In the genomic region with DNA sequence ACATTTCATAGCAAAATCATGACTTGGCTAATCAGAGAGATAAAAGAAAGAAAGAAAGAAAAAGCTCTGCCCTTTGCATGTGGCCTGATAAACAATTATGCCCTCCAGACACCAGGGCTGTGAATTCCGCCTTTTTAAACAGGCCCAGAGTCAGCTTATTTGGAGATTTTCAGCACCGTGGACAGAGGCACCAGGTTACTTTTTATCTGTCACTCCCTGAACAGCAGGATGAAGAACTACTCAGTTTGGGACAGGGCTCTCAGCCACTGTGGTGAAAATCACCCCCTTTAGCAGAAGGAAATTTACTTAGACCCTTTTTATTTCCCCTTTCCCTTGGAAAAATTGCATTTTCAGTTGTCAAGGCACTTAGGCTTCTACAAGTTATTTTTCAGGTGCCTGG, we compare ENCODE assay signal across 11 cellular contexts.
DNase-seq lines count a peak whose midpoint lies in the region; ATAC-seq and TF ChIP-seq lines count a peak whose summit lies in the region.
"Had no signal": no experiment of that assay in that cellular context is flagged by ENCODE, and none has a peak within 500 bp of the region (broad histone marks: within the 10 kb centered on the region; RNA-seq: fewer than 3 reads in every experiment).

No MANE protein-coding gene starts in this region.

- WGBS in prostate gland = 3% methylated on average over 2 of the region's 2 CpGs

- H3K36me3 Mint-ChIP-seq in activated CD4-positive, alpha-beta T cell treated with anti-CD3 and anti-CD28 coated beads for 36 hours (ENCODE audit: low read depth) = no peaks in the 10 kb centered on the region
- no peaks in the 10 kb centered on the region for H3K36me3 Mint-ChIP-seq in T-helper 2 cell treated with Interferon-gamma antibody and Interleukin-4, amounts not matched to agents 5 μg/mL and 100 μg/mL, for 36 hours (ENCODE audit: low read depth)

- no peaks in the 10 kb centered on the region for H3K4me1 Mint-ChIP-seq in activated CD4-positive, alpha-beta T cell treated with anti-CD3 and anti-CD28 coated beads for 36 hours
- H3K4me1 Mint-ChIP-seq in T-helper 2 cell treated with Interferon-gamma antibody and Interleukin-4, amounts not matched to agents 5 μg/mL and 100 μg/mL, for 36 hours (ENCODE audit: low read depth) = no peaks in the 10 kb centered on the region
- H3K4me1 Mint-ChIP-seq: naive thymus-derived CD4-positive, alpha-beta T cell had no signal

- H3K4me1 ChIP-seq in prostate gland (replicated peaks) = no peaks in the 10 kb centered on the region

- CTCF ChIA-PET in activated CD4-positive, alpha-beta T cell treated with anti-CD3 and anti-CD28 coated beads for 36 hours (lab: Charles Lee) = no interaction called here

- TF ChIP-seq CTCF in prostate gland (IDR thresholded peaks at IDR 0.05) = no peak

- peaks cover 3% of the 10 kb centered on the region for H3K9me3 Mint-ChIP-seq in activated CD4-positive, alpha-beta T cell treated with anti-CD3 and anti-CD28 coated beads for 36 hours (ENCODE audit: low read depth)
- H3K9me3 Mint-ChIP-seq in T-helper 2 cell treated with Interferon-gamma antibody and Interleukin-4, amounts not matched to agents 5 μg/mL and 100 μg/mL, for 36 hours = no peaks in the 10 kb centered on the region

- no peak overlapping the region for H3K27ac Mint-ChIP-seq in activated CD4-positive, alpha-beta T cell treated with anti-CD3 and anti-CD28 coated beads for 36 hours
- no peak overlapping the region for H3K27ac Mint-ChIP-seq in T-helper 2 cell treated with Interferon-gamma antibody and Interleukin-4, amounts not matched to agents 5 μg/mL and 100 μg/mL, for 36 hours
- H3K27ac Mint-ChIP-seq: naive thymus-derived CD4-positive, alpha-beta T cell had no signal

- H3K9me3 ChIP-seq in prostate gland = no peaks in the 10 kb centered on the region

- no peak for TF ChIP-seq POLR2A in prostate gland (IDR thresholded peaks at IDR 0.05)

- DNase-seq in activated CD4-positive, alpha-beta T cell treated with anti-CD3 and anti-CD28 coated beads for 36 hours = peak; percentile 40
- no peak for DNase-seq in activated CD4-positive, alpha-beta T cell treated with anti-CD3 and anti-CD28 coated beads, Interleukin-2, amount 50 U/mL, for 4 hours
- DNase-seq in NOMO-1 treated with DMSO at 0.1 percent for 48 hours (lab: John Stamatoyannopoulos, UW; ENCODE audit: unreplicated experiment) (peak; percentile 17), dermis blood vessel endothelial cell (peak; percentile 27), prostate gland (ENCODE audit: low spot score) (peak; percentile 4)
- DNase-seq in T-helper 2 cell treated with Interferon-gamma antibody and Interleukin-4, amounts not matched to agents 5 μg/mL and 100 μg/mL, for 36 hours (ENCODE audit: low spot score) = no peak
- DNase-seq: activated gamma-delta T cell treated with Interleukin-2 at 50 U/mL for 16 hours, SHP77 treated with DMSO at 0.1 percent for 48 hours had no signal

- H3K27me3 ChIP-seq in prostate gland (replicated peaks; ENCODE audit: insufficient read depth) = no peaks in the 10 kb centered on the region

- H3K4me3 ChIP-seq in prostate gland = no peak overlapping the region

- H3K36me3 ChIP-seq in prostate gland = no peaks in the 10 kb centered on the region

- no peak overlapping the region for H3K27ac ChIP-seq in prostate gland

- intact Hi-C loops in activated CD4-positive, alpha-beta T cell treated with anti-CD3 and anti-CD28 coated beads for 36 hours (cut with DNase I, micrococcal nuclease) = loop anchor here in 1 of 2 experiments (1.0 kb wide), 1 partner anchor 10 kb away; no protein-coding TSS in a partner anchor
- intact Hi-C loops in prostate gland (cut with DNase I) = no loop called here

- POLR2A ChIA-PET in activated CD4-positive, alpha-beta T cell treated with anti-CD3 and anti-CD28 coated beads for 36 hours (lab: Charles Lee) = no interaction called here

- no peak overlapping the region for H3K4me3 Mint-ChIP-seq in activated CD4-positive, alpha-beta T cell treated with anti-CD3 and anti-CD28 coated beads for 36 hours
- no peak overlapping the region for H3K4me3 Mint-ChIP-seq in T-helper 2 cell treated with Interferon-gamma antibody and Interleukin-4, amounts not matched to agents 5 μg/mL and 100 μg/mL, for 36 hours
- H3K4me3 Mint-ChIP-seq: naive thymus-derived CD4-positive, alpha-beta T cell had no signal

- ATAC-seq in activated CD4-positive, alpha-beta T cell treated with anti-CD3 and anti-CD28 coated beads for 36 hours = no peak
- ATAC-seq in GM19023 (IDR thresholded peaks at IDR 0.05; ENCODE audit: unreplicated experiment) = no peak
- no peak for ATAC-seq in HG02884 (IDR thresholded peaks at IDR 0.05; ENCODE audit: unreplicated experiment)
- ATAC-seq: naive thymus-derived CD4-positive, alpha-beta T cell had no signal

- H3K27me3 Mint-ChIP-seq in activated CD4-positive, alpha-beta T cell treated with anti-CD3 and anti-CD28 coated beads for 36 hours = no peaks in the 10 kb centered on the region
- H3K27me3 Mint-ChIP-seq in T-helper 2 cell treated with Interferon-gamma antibody and Interleukin-4, amounts not matched to agents 5 μg/mL and 100 μg/mL, for 36 hours (ENCODE audit: low read depth) = no peaks in the 10 kb centered on the region
- H3K27me3 Mint-ChIP-seq: naive thymus-derived CD4-positive, alpha-beta T cell had no signal

Comparison
In these comparisons a context has a peak if more than half of its experiments do, and no peak if none do; other contexts are left out.
1. DNase-seq: peak in activated CD4-positive, alpha-beta T cell treated with anti-CD3 and anti-CD28 coated beads for 36 hours (single experiment), NOMO-1 treated with DMSO at 0.1 percent for 48 hours (single experiment), dermis blood vessel endothelial cell (single experiment) and prostate gland (single experiment); none in activated CD4-positive, alpha-beta T cell treated with anti-CD3 and anti-CD28 coated beads, Interleukin-2, amount 50 U/mL, for 4 hours (0 of 2) and T-helper 2 cell treated with Interferon-gamma antibody and Interleukin-4, amounts not matched to agents 5 μg/mL and 100 μg/mL, for 36 hours (single experiment).